ENCODE assay signal across 8 cellular contexts in genomic region chr19:38233740-38234251, GRCh38. TPM values are rescaled to one million over a fixed set of nuclear protein-coding genes. Genes with fewer than 3 reads are reported as not detected.
A peak's percentile ranks its signal among the peaks of the same experiment; 100 is the strongest.
DNase-seq lines count a peak whose midpoint lies in the region; ATAC-seq and TF ChIP-seq lines count a peak whose summit lies in the region.

No MANE protein-coding gene starts in this region.

- H3K27ac ChIP-seq in RWPE1 (peak overlapping the region; percentile 21; the same call in 1 of the 2 replicates), foreskin keratinocyte (no peak overlapping the region), ovary (no peak overlapping the region), transverse colon (no peak overlapping the region)

- POLR2A ChIA-PET in RWPE1 (lab: Yijun Ruan, JAX; ENCODE audit: low non-redundant PET), result no interaction called here

- TF ChIP-seq POLR2A in ovary (IDR thresholded peaks at IDR 0.05) (no peak), transverse colon (IDR thresholded peaks at IDR 0.05) (no peak)

- no peaks in the 10 kb centered on the region for H3K4me1 Mint-ChIP-seq in activated T-helper 17 cell treated with anti-CD3 and anti-CD28 coated beads, Interleukin-2, amount 50 U/mL, for 72 hours

- WGBS in ovary, 3 donors, result 14 to 25% (median 16%) methylated on average over 7 of the region's 7 CpGs
- WGBS in transverse colon (ENCODE audit: low coverage in 1 of 2), 2 donors, result 24% methylated on average over 7 of the region's 7 CpGs; no CpG with 5 or more reads in 1 of the 2 donors

- peak; percentile 79 for TF ChIP-seq CTCF in RWPE1 (conservative IDR thresholded peaks at IDR 0.05; ENCODE audit: low read depth)
- TF ChIP-seq CTCF in foreskin keratinocyte (conservative IDR thresholded peaks at IDR 0.05), result peak; percentile 92
- peak; percentile 13 to 43 (median 23) for TF ChIP-seq CTCF in ovary (IDR thresholded peaks at IDR 0.05)
- peak; percentile 77 to 88 (median 82) for TF ChIP-seq CTCF in transverse colon (IDR thresholded peaks at IDR 0.05)

- H3K36me3 ChIP-seq in ovary (no peaks in the 10 kb centered on the region), transverse colon (no peaks in the 10 kb centered on the region)

- H3K27me3 ChIP-seq in foreskin keratinocyte, result peaks cover 17% of the 10 kb centered on the region
- H3K27me3 ChIP-seq in ovary, result no peaks in the 10 kb centered on the region
- H3K27me3 ChIP-seq in transverse colon, result peaks cover 48% of the 10 kb centered on the region

- DNase-seq in COR-L47 (lab: John Stamatoyannopoulos, UW) (peak; percentile 61), HuH-7 (ENCODE audit: low spot score) (peak; percentile 98), RWPE1 (ENCODE audit: low spot score) (peak; percentile 73), foreskin keratinocyte (no peak), ovary (peak in 4 of 5 donors; percentile 62 to 79 (median 68)), transverse colon (peak; percentile 88)

- peaks cover 25% of the 10 kb centered on the region for H3K27me3 Mint-ChIP-seq in activated T-helper 17 cell treated with anti-CD3 and anti-CD28 coated beads, Interleukin-2, amount 50 U/mL, for 72 hours

- H3K9me3 ChIP-seq in ovary, result no peaks in the 10 kb centered on the region
- no peaks in the 10 kb centered on the region for H3K9me3 ChIP-seq in transverse colon

- CTCF ChIA-PET in RWPE1 (lab: Yijun Ruan, JAX), result interaction anchor here (0.6 to 1.2 kb wide), 8 partner anchors 8 to 168 kb away, joined by 3 to 10 read pairs (median 4); no protein-coding TSS in a partner anchor

- no peak overlapping the region for H3K4me3 ChIP-seq in ovary
- no peak overlapping the region for H3K4me3 ChIP-seq in transverse colon

- in situ Hi-C loops in transverse colon (cut with MboI; ENCODE audit: low pct_ligation_motif_present in 1 of 4, low pct_unique_long_range_greater_than_20kb in 1 of 4, low sequenced_read_pairs in 3 of 4), result loop anchor here in 1 of 4 donors (25.0 kb wide), 1 partner anchor 346 kb away; no protein-coding TSS in a partner anchor

- no peaks in the 10 kb centered on the region for H3K4me1 ChIP-seq in foreskin keratinocyte
- H3K4me1 ChIP-seq in ovary (ENCODE audit: insufficient read depth), result no peaks in the 10 kb centered on the region
- peaks cover 6% of the 10 kb centered on the region in 4 donors for H3K4me1 ChIP-seq in transverse colon

- intact Hi-C loops in ovary (cut with DNase I) (no loop called here), transverse colon (cut with DNase I; ENCODE audit: low total_unique reads) (no loop called here)

- H3K27ac Mint-ChIP-seq in activated T-helper 17 cell treated with anti-CD3 and anti-CD28 coated beads, Interleukin-2, amount 50 U/mL, for 72 hours, result no peak overlapping the region

- H3K4me3 Mint-ChIP-seq in activated T-helper 17 cell treated with anti-CD3 and anti-CD28 coated beads, Interleukin-2, amount 50 U/mL, for 72 hours, result no peak overlapping the region

- peak; percentile 88 for ATAC-seq in activated T-helper 17 cell treated with anti-CD3 and anti-CD28 coated beads, Interleukin-2, amount 50 U/mL, for 72 hours (replicated peaks)
- peak; percentile 53 for ATAC-seq in foreskin keratinocyte
- ATAC-seq in HG03521 (IDR thresholded peaks at IDR 0.05; ENCODE audit: unreplicated experiment), result no peak

- TF ChIP-seq EP300 in ovary (IDR thresholded peaks at IDR 0.05), result no peak
- no peak for TF ChIP-seq EP300 in transverse colon (IDR thresholded peaks at IDR 0.05; ENCODE audit: low read depth)

- no peaks in the 10 kb centered on the region for H3K36me3 Mint-ChIP-seq in activated T-helper 17 cell treated with anti-CD3 and anti-CD28 coated beads, Interleukin-2, amount 50 U/mL, for 72 hours (ENCODE audit: low read depth)

- no peaks in the 10 kb centered on the region for H3K9me3 Mint-ChIP-seq in activated T-helper 17 cell treated with anti-CD3 and anti-CD28 coated beads, Interleukin-2, amount 50 U/mL, for 72 hours

RNA-seq across cellular contexts. Expression of gene DPF1, which starts 9.8 kb away (rescaled TPM):
- total RNA-seq in activated T-helper 17 cell treated with anti-CD3 and anti-CD28 coated beads, Interleukin-2, amount 50 U/mL, for 72 hours, result 1 to 10 TPM in 1 of 2 donors, not detected in 1; 1.1 TPM
- 3.3 and 3.8 TPM in 2 replicates for total RNA-seq in foreskin keratinocyte
- 3.4 and 4.2 TPM in 2 replicates for polyA plus RNA-seq in foreskin keratinocyte
- 1 to 10 TPM in 1 of 7 donors, under 1 TPM in 4, not detected in 2; 0.23 to 1.0 (median 0.35) TPM for total RNA-seq in ovary
- polyA plus RNA-seq in ovary, result under 1 TPM; 0.23 to 0.50 TPM
- total RNA-seq in transverse colon, result not detected

RNA-seq across cellular contexts. Expression of gene PPP1R14A, which starts 22.4 kb away (rescaled TPM):
- not detected for total RNA-seq in activated T-helper 17 cell treated with anti-CD3 and anti-CD28 coated beads, Interleukin-2, amount 50 U/mL, for 72 hours
- total RNA-seq in foreskin keratinocyte (2.3 and 4.2 TPM in 2 replicates), ovary (100 to 1,000 TPM in 3 of 7 donors, 10 to 100 TPM in 4; 36.8 to 235 (median 97.1) TPM), transverse colon (100 to 1,000 TPM in 2 of 4 donors, 10 to 100 TPM in 2; 41.5 to 116 (median 80.0) TPM)
- polyA plus RNA-seq in foreskin keratinocyte (15.0 and 18.4 TPM in 2 replicates), ovary (10 to 100 TPM; 10.5 to 92.8 TPM)

RNA-seq across cellular contexts. Expression of gene SPINT2, which starts 30.6 kb away (rescaled TPM):
- 10 to 100 TPM; 21.3 to 56.6 TPM for total RNA-seq in activated T-helper 17 cell treated with anti-CD3 and anti-CD28 coated beads, Interleukin-2, amount 50 U/mL, for 72 hours
- total RNA-seq in foreskin keratinocyte (419 and 453 TPM in 2 replicates), ovary (100 to 1,000 TPM; 111 to 556 (median 118) TPM), transverse colon (1,000 to 10,000 TPM in 2 of 4 donors, 100 to 1,000 TPM in 2; 396 to 1,376 (median 946) TPM)
- polyA plus RNA-seq in foreskin keratinocyte (616 and 683 TPM in 2 replicates), ovary (10 to 100 TPM; 71.5 to 79.6 TPM)

Comparison
In these comparisons a context has a peak if more than half of its experiments do, and no peak if none do; other contexts are left out.
1. DNase-seq: peak in COR-L47 (single experiment), HuH-7 (single experiment), RWPE1 (single experiment), ovary (4 of 5) and transverse colon (single experiment); none in foreskin keratinocyte (0 of 2).
2. CTCF ChIP-seq: peak in every context shown above with its lines; median percentile 92 in foreskin keratinocyte; 82 in transverse colon; 79 in RWPE1; 23 in ovary.